ENCODE assay signal across 8 cellular contexts in genomic region chrX:119391279-119391678, GRCh38. TPM values are rescaled to one million over a fixed set of nuclear protein-coding genes. Genes with fewer than 3 reads are reported as not detected.
DNase-seq lines count a peak whose midpoint lies in the region; ATAC-seq and TF ChIP-seq lines count a peak whose summit lies in the region.

No MANE protein-coding gene starts in this region.

- WGBS in suprapubic skin, result 57% methylated on average over 8 of the region's 8 CpGs

- H3K27me3 ChIP-seq in OCI-LY1 (ENCODE audit: insufficient read depth, low read length), result no peaks in the 10 kb centered on the region
- no peaks in the 10 kb centered on the region for H3K27me3 ChIP-seq in fibroblast of lung (ENCODE audit: control insufficient read depth, insufficient read depth, low read length)
- H3K27me3 ChIP-seq in suprapubic skin, result no peaks in the 10 kb centered on the region

- H4K20me1 ChIP-seq in OCI-LY1 (ENCODE audit: insufficient read depth, low read length), result no peaks in the 10 kb centered on the region
- H4K20me1 ChIP-seq in fibroblast of lung (ENCODE audit: control insufficient read depth, extremely low read depth, insufficient read depth, low read length), result no peaks in the 10 kb centered on the region

- H3K4me2 ChIP-seq in OCI-LY1 (ENCODE audit: low read length) (no peak overlapping the region), fibroblast of lung (ENCODE audit: extremely low read depth, insufficient read depth, low read length) (no peak overlapping the region)

- H3K9me2 ChIP-seq in OCI-LY1 (ENCODE audit: low read depth, low read length), result no peaks in the 10 kb centered on the region

- no peaks in the 10 kb centered on the region for H3F3A ChIP-seq in OCI-LY1 (ENCODE audit: insufficient read depth, low read length)

- no peak for TF ChIP-seq POLR2A in suprapubic skin (IDR thresholded peaks at IDR 0.05)

- ATAC-seq in GM18498 (IDR thresholded peaks at IDR 0.05; ENCODE audit: unreplicated experiment) (no peak), HG03460 (IDR thresholded peaks at IDR 0.05; ENCODE audit: unreplicated experiment) (no peak)

- H3K27ac ChIP-seq in OCI-LY1 (ENCODE audit: low read depth, low read length, poor library complexity, severe bottlenecking) (no peak overlapping the region), fibroblast of lung (ENCODE audit: insufficient read depth, low read length) (no peak overlapping the region), suprapubic skin (no peak overlapping the region)

- H2AFZ ChIP-seq in OCI-LY1 (ENCODE audit: low read length), result no peak overlapping the region
- no peak overlapping the region for H2AFZ ChIP-seq in fibroblast of lung (ENCODE audit: low read length)

- H3K9ac ChIP-seq in OCI-LY1 (ENCODE audit: low read length) (no peak overlapping the region), fibroblast of lung (ENCODE audit: insufficient read depth, low read length) (no peak overlapping the region)

- DNase-seq in ACHN, result peak; percentile 21
- peak; percentile 11 for DNase-seq in GDM1 (lab: John Stamatoyannopoulos, UW)
- peak; percentile 37 to 40 for DNase-seq in fibroblast of lung (ENCODE audit: low read depth in 2 of 2)
- no peak for DNase-seq in cortex of kidney (lab: John Stamatoyannopoulos, UW)
- no peak for DNase-seq in suprapubic skin (ENCODE audit: low spot score in 2 of 2)

- TF ChIP-seq EP300 in suprapubic skin (IDR thresholded peaks at IDR 0.05), result no peak

- peak; percentile 29; the same call in 1 of the 2 replicates for TF ChIP-seq CTCF in OCI-LY1 (IDR thresholded peaks at IDR 0.05; ENCODE audit: low read length)
- TF ChIP-seq CTCF in fibroblast of lung (conservative IDR thresholded peaks at IDR 0.05 in 1 of 2, IDR thresholded peaks at IDR 0.05 in 1 of 2; ENCODE audit: low read depth in 1 of 2, low read length in 2 of 2), result peak; percentile 28 to 50
- TF ChIP-seq CTCF in suprapubic skin (IDR thresholded peaks at IDR 0.05), result peak in 1 of 2 donors; percentile 12

- no peaks in the 10 kb centered on the region for H3K79me2 ChIP-seq in OCI-LY1 (ENCODE audit: insufficient read depth, low read length)
- H3K79me2 ChIP-seq in fibroblast of lung (ENCODE audit: control insufficient read depth, insufficient read depth, low read length), result no peaks in the 10 kb centered on the region

- H3K36me3 ChIP-seq in OCI-LY1 (ENCODE audit: insufficient read depth, low read length), result no peaks in the 10 kb centered on the region; the same call in 1 of the 2 replicates
- no peaks in the 10 kb centered on the region for H3K36me3 ChIP-seq in fibroblast of lung (ENCODE audit: control insufficient read depth, insufficient read depth, low read length)
- H3K36me3 ChIP-seq in suprapubic skin, result no peaks in the 10 kb centered on the region

- in situ Hi-C loops in ACHN (cut with HindIII; ENCODE audit: low pct_ligation_motif_present, low pct_unique_long_range_greater_than_20kb, low sequenced_read_pairs), result no loop called here

- H3K9me3 ChIP-seq in OCI-LY1 (ENCODE audit: low read length) (no peaks in the 10 kb centered on the region), fibroblast of lung (ENCODE audit: control insufficient read depth, insufficient read depth, low read depth, low read length) (no peaks in the 10 kb centered on the region), suprapubic skin (no peaks in the 10 kb centered on the region)

- H3K4me1 ChIP-seq in OCI-LY1 (ENCODE audit: insufficient read depth, low read length, severe bottlenecking) (peaks cover 20% of the 10 kb centered on the region), fibroblast of lung (ENCODE audit: control insufficient read depth, extremely low read depth, insufficient read depth, low read length) (no peaks in the 10 kb centered on the region), suprapubic skin (no peaks in the 10 kb centered on the region)

- H3K4me3 ChIP-seq in OCI-LY1 (ENCODE audit: low read depth, low read length, poor library complexity, severe bottlenecking) (no peak overlapping the region), fibroblast of lung (replicated peaks in 1 of 4; ENCODE audit: control extremely low read depth in 1 of 4, insufficient read depth in 1 of 4, low read depth in 3 of 4, low read length in 4 of 4) (no peak overlapping the region), suprapubic skin (no peak overlapping the region)

RNA-seq across cellular contexts. Expression of gene SLC25A43, which starts 7.9 kb away (rescaled TPM):
- 22.6 and 31.0 TPM in 2 replicates for total RNA-seq in fibroblast of lung
- 25.7 and 31.6 TPM in 2 replicates for polyA plus RNA-seq in fibroblast of lung
- polyA plus RNA-seq in fibroblast of lung (2012), result 16.7 and 19.1 TPM in 2 replicates
- polyA minus RNA-seq in fibroblast of lung (ENCODE audit: low replicate concordance), result 22.9 and 29.5 TPM in 2 replicates
- total RNA-seq in suprapubic skin, result 10 to 100 TPM; 17.9 to 33.0 (median 29.9) TPM

Comparison
In these comparisons a context has a peak if more than half of its experiments do, and no peak if none do; other contexts are left out.
1. DNase-seq: peak in ACHN (single experiment), GDM1 (single experiment) and fibroblast of lung (2 of 2); none in cortex of kidney (single experiment) and suprapubic skin (0 of 2).